Comparison of ENCODE assay signal across 1 cellular context in the genomic region with DNA sequence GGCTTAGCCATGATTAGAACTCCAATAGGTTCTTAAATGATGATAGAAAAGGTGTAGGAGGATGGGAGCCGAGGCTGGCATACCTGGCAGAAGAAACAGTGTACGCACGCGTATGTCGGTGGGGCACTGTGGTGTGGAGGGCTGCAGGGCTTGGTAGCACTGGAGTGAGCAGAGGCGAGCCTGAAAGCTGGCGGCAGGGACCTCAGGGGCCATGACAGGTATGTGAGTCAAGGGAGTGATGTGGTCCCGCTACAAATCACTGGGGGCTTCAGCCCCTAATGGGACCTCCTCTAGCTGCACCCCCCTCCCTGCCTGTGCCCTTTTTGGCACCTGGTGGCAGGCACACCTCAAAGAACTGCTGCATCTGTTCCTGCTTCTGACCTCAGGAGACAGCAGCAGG.
A peak's percentile ranks its signal among the peaks of the same experiment; 100 is the strongest.
TF ChIP-seq lines count a peak whose summit lies in the region.

No MANE protein-coding gene starts in this region.

TF ChIP-seq in GM12878, 131 proteins besides CTCF, POLR2A, EP300 and RAD21:
- TF ChIP-seq MLLT1 (IDR thresholded peaks at IDR 0.05): peak; percentile 62; the same call in 1 of the 2 replicates
- TF ChIP-seq FOS (IDR thresholded peaks at IDR 0.05; ENCODE audit: borderline replicate concordance, extremely low read depth, insufficient read length): no peak
- no peak for TF ChIP-seq KLF5 (IDR thresholded peaks at IDR 0.05; ENCODE audit: partially characterized antibody)
- no peak for TF ChIP-seq PAX5 (IDR thresholded peaks at IDR 0.05; ENCODE audit: borderline replicate concordance, low read depth, low read length)
